ENCODE assay signal across 9 cellular contexts in the genomic region with DNA sequence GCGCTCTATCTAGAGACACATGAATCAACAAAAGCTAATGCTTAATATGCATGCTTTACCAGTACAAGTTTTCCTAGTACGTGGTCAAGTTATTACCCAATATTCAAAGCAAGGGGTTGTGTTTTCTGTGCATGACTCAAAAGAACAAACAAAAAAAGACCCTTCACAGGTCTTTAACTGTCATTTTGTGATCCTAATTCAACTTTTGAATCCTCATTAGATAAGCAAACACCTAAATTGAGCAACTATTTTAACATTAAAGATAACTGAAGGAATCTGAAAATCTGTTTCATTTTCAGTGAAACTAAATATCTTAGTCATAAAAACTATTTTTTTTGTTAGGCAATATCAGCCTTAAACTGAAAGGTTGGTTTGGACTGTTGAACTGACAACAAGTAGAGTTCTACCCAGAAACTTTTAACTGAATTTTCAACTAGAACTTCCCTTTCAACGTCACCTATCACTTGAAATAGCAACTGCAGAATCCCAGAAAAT. TPM values are rescaled to one million over a fixed set of nuclear protein-coding genes. Genes with fewer than 3 reads are reported as not detected.
A peak's percentile ranks its signal among the peaks of the same experiment; 100 is the strongest.
DNase-seq lines count a peak whose midpoint lies in the region; ATAC-seq and TF ChIP-seq lines count a peak whose summit lies in the region.
"Had no signal": no experiment of that assay in that cellular context is flagged by ENCODE, and none has a peak within 500 bp of the region (broad histone marks: within the 10 kb centered on the region; RNA-seq: fewer than 3 reads in every experiment).

No MANE protein-coding gene starts in this region.

- peak; percentile 72 for ATAC-seq in GM18909 (IDR thresholded peaks at IDR 0.05; ENCODE audit: poor library complexity, unreplicated experiment)
- peak; percentile 64 for ATAC-seq in HG02840 (IDR thresholded peaks at IDR 0.05; ENCODE audit: low FRiP score, unreplicated experiment)

- H3K27ac ChIP-seq in brain microvascular endothelial cell, result no peak overlapping the region
- H3K27ac ChIP-seq: SJSA1 had no signal

- TF ChIP-seq CTCF in osteocyte (IDR thresholded peaks at IDR 0.05) (no peak), brain microvascular endothelial cell (IDR thresholded peaks at IDR 0.05; ENCODE audit: low read depth, low read length, missing control alignments) (no peak)

- H3K36me3 Mint-ChIP-seq in osteocyte (ENCODE audit: unreplicated experiment), result no peaks in the 10 kb centered on the region

- no peaks in the 10 kb centered on the region for H3K4me1 Mint-ChIP-seq in osteocyte (ENCODE audit: unreplicated experiment)

- peaks cover 30% of the 10 kb centered on the region for H3K27me3 Mint-ChIP-seq in osteocyte (ENCODE audit: unreplicated experiment)

- no peak overlapping the region for H3K4me3 ChIP-seq in brain microvascular endothelial cell (ENCODE audit: low read depth, low read length)
- H3K4me3 ChIP-seq: SJSA1 had no signal

- DNase-seq in OCI-M1 (lab: John Stamatoyannopoulos, UW) (peak; percentile 87), iris pigment epithelial cell (ENCODE audit: low read depth) (peak; percentile 7), islet precursor cell (no peak), osteocyte (ENCODE audit: extremely low spot score, unreplicated experiment) (no peak), brain microvascular endothelial cell (no peak), NCI-H82 treated with DMSO at 0.1 percent for 48 hours (lab: John Stamatoyannopoulos, UW; ENCODE audit: unreplicated experiment) (no peak)

- no peaks in the 10 kb centered on the region for H3K9me3 Mint-ChIP-seq in osteocyte (ENCODE audit: unreplicated experiment)

- in situ Hi-C loops in brain microvascular endothelial cell (cut with HindIII; ENCODE audit: low pct_ligation_motif_present, low sequenced_read_pairs), result no loop called here

- H3K27ac Mint-ChIP-seq in osteocyte (ENCODE audit: unreplicated experiment), result no peak overlapping the region

- H3K27me3 ChIP-seq in brain microvascular endothelial cell (replicated peaks), result no peaks in the 10 kb centered on the region
- H3K27me3 ChIP-seq: SJSA1 had no signal

- no peaks in the 10 kb centered on the region for H3K36me3 ChIP-seq in brain microvascular endothelial cell (replicated peaks)
- H3K36me3 ChIP-seq: SJSA1 had no signal

- H3K4me3 Mint-ChIP-seq in osteocyte (ENCODE audit: unreplicated experiment), result no peak overlapping the region

RNA-seq across cellular contexts. Expression of gene ST8SIA4, which starts 12.5 kb away (rescaled TPM):
- total RNA-seq in osteocyte, result not detected in 2 replicates
- total RNA-seq: SJSA1 had no signal

Comparison
In these comparisons a context has a peak if more than half of its experiments do, and no peak if none do; other contexts are left out.
1. DNase-seq: peak in OCI-M1 (single experiment) and iris pigment epithelial cell (single experiment); none in islet precursor cell (single experiment), osteocyte (single experiment), brain microvascular endothelial cell (single experiment) and NCI-H82 treated with DMSO at 0.1 percent for 48 hours (single experiment).